Comparison of ENCODE assay signal across 8 cellular contexts in the genomic region with DNA sequence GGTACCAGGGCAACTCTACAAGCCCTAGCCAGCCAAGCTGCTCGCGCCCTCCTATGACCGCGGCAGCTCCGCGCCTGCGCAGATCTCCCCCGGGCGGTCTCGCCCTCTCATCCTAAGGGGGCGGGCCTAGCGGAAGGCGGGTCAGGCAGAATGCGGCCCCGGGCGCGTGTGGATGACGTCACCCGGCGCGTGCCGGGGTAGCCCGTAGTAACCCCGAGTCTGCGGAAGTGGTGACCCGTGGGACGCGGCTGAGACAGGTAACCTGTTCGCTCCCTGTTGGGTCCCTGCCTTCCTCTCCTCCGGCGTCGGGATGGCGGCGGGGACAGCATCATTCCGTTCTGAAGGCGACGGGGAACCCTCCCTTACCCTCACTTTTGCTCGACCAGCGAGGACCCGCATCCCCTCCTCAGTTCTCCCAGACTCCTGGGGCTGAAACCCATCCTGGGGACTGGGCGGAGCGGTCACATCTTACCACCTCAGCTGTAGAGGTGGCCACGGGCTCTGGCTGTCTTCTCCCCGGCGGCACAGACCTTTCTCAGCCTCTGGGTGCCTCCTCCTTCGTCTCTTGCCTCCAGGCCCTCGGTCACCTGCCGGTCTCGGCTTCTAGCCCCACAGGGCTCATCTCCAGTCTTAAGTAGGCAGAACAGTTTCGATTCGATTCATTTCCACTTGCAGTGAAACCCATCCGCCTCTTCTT. TPM values are rescaled to one million over a fixed set of nuclear protein-coding genes. Genes with fewer than 3 reads are reported as not detected.
A peak's percentile ranks its signal among the peaks of the same experiment; 100 is the strongest.
DNase-seq lines count a peak whose midpoint lies in the region; ATAC-seq, FAIRE-seq and TF ChIP-seq lines count a peak whose summit lies in the region.

A gene with protein sequence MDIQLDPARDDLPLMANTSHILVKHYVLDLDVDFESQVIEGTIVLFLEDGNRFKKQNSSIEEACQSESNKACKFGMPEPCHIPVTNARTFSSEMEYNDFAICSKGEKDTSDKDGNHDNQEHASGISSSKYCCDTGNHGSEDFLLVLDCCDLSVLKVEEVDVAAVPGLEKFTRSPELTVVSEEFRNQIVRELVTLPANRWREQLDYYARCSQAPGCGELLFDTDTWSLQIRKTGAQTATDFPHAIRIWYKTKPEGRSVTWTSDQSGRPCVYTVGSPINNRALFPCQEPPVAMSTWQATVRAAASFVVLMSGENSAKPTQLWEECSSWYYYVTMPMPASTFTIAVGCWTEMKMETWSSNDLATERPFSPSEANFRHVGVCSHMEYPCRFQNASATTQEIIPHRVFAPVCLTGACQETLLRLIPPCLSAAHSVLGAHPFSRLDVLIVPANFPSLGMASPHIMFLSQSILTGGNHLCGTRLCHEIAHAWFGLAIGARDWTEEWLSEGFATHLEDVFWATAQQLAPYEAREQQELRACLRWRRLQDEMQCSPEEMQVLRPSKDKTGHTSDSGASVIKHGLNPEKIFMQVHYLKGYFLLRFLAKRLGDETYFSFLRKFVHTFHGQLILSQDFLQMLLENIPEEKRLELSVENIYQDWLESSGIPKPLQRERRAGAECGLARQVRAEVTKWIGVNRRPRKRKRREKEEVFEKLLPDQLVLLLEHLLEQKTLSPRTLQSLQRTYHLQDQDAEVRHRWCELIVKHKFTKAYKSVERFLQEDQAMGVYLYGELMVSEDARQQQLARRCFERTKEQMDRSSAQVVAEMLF (plus strand): TSS at position 205 of the 697 bp plus-strand sequence. CDS start 33,085 bp downstream, outside the sequence.

- H3K27me3 ChIP-seq in pancreas (no peaks in the 10 kb centered on the region), tibial artery (no peaks in the 10 kb centered on the region)

- DNase-seq in GM12864 (ENCODE audit: low read depth), result peak; percentile 83
- DNase-seq in NCI-H1417 (lab: John Stamatoyannopoulos, UW), result peak; percentile 92 to 99 (median 98)
- peak; percentile 88 to 95 for DNase-seq in SW 1271 (lab: John Stamatoyannopoulos, UW)
- peak; percentile 100 for DNase-seq in activated naive CD8-positive, alpha-beta T cell treated with anti-CD3 and anti-CD28 coated beads, Interleukin-2, amount 50 U/mL, for 24 hours
- DNase-seq in Right ventricle myocardium superior, result peak; percentile 99
- DNase-seq in pancreas, result peak; percentile 98 to 100 (median 100)
- DNase-seq in tibial artery, result peak; percentile 98 to 99

- H3K27me3 Mint-ChIP-seq in activated naive CD8-positive, alpha-beta T cell treated with anti-CD3 and anti-CD28 coated beads, Interleukin-2, amount 50 U/mL, for 24 hours, result no peaks in the 10 kb centered on the region

- intact Hi-C loops in Right ventricle myocardium superior (cut with DNase I), result no loop called here
- intact Hi-C loops in pancreas (cut with DNase I), result no loop called here
- intact Hi-C loops in tibial artery (cut with DNase I; ENCODE audit: low total_unique reads), result no loop called here

- no peaks in the 10 kb centered on the region for H3K9me3 Mint-ChIP-seq in activated naive CD8-positive, alpha-beta T cell treated with anti-CD3 and anti-CD28 coated beads, Interleukin-2, amount 50 U/mL, for 24 hours

- TF ChIP-seq CTCF in GM12864 (IDR thresholded peaks at IDR 0.05; ENCODE audit: low read depth, low read length, missing control alignments) (no peak), pancreas (IDR thresholded peaks at IDR 0.05) (no peak), tibial artery (IDR thresholded peaks at IDR 0.05) (no peak)

- H3K9me3 ChIP-seq in pancreas (no peaks in the 10 kb centered on the region), tibial artery (no peaks in the 10 kb centered on the region)

- peak within 1 kb of the TSS; percentile 97 for H3K4me3 Mint-ChIP-seq in activated naive CD8-positive, alpha-beta T cell treated with anti-CD3 and anti-CD28 coated beads, Interleukin-2, amount 50 U/mL, for 24 hours

- ATAC-seq in HG02759 (IDR thresholded peaks at IDR 0.05; ENCODE audit: unreplicated experiment) (peak; percentile 99), Right ventricle myocardium superior (ENCODE audit: poor library complexity) (peak; percentile 100), pancreas (peak; percentile 99 to 100 (median 100))
- ATAC-seq in activated naive CD8-positive, alpha-beta T cell treated with anti-CD3 and anti-CD28 coated beads, Interleukin-2, amount 50 U/mL, for 24 hours, result peak; percentile 99

- H3K36me3 Mint-ChIP-seq in activated naive CD8-positive, alpha-beta T cell treated with anti-CD3 and anti-CD28 coated beads, Interleukin-2, amount 50 U/mL, for 24 hours (ENCODE audit: low read depth), result no peaks in the 10 kb centered on the region

- H3K4me3 ChIP-seq in GM12864 (ENCODE audit: low read depth, low read length), result peak within 1 kb of the TSS; percentile 81
- peak within 1 kb of the TSS; percentile 58 to 93 (median 80) for H3K4me3 ChIP-seq in pancreas
- H3K4me3 ChIP-seq in tibial artery, result peak within 1 kb of the TSS; percentile 81

- 0% methylated on average over 46 to 52 of the region's 52 CpGs for WGBS in pancreas, 2 donors

- peak; percentile 63 for FAIRE-seq in pancreas (lab: Jason Lieb, UNC)

- no peaks in the 10 kb centered on the region for H3K36me3 ChIP-seq in pancreas
- H3K36me3 ChIP-seq in tibial artery, result no peaks in the 10 kb centered on the region

- peaks cover 0 to 6% (median 0%) of the 10 kb centered on the region in 3 donors for H3K4me1 ChIP-seq in pancreas
- peaks cover 0 to 15% (median 10%) of the 10 kb centered on the region in 4 donors for H3K4me1 ChIP-seq in tibial artery

- H3K4me1 Mint-ChIP-seq in activated naive CD8-positive, alpha-beta T cell treated with anti-CD3 and anti-CD28 coated beads, Interleukin-2, amount 50 U/mL, for 24 hours, result peaks cover 16% of the 10 kb centered on the region

- peak within 1 kb of the TSS; percentile 98 for H3K27ac Mint-ChIP-seq in activated naive CD8-positive, alpha-beta T cell treated with anti-CD3 and anti-CD28 coated beads, Interleukin-2, amount 50 U/mL, for 24 hours

- H3K27ac ChIP-seq in pancreas (peak within 1 kb of the TSS; percentile 49 to 84 (median 80)), tibial artery (peak within 1 kb of the TSS; percentile 83 to 89)

RNA-seq across cellular contexts. Expression of the gene that starts here (rescaled TPM):
- 158 TPM for total RNA-seq in Right ventricle myocardium superior
- total RNA-seq in pancreas, result 100 to 1,000 TPM in 1 of 6 donors, 10 to 100 TPM in 5; 50.5 to 140 (median 73.4) TPM
- polyA plus RNA-seq in pancreas, result 10 to 100 TPM; 75.9 to 77.4 TPM

Comparison
In these comparisons a context has a peak if more than half of its experiments do, and no peak if none do; other contexts are left out.
1. Peak in every context shown above with its lines: DNase-seq, ATAC-seq, H3K4me3 ChIP-seq and H3K27ac ChIP-seq.